In the genomic region with DNA sequence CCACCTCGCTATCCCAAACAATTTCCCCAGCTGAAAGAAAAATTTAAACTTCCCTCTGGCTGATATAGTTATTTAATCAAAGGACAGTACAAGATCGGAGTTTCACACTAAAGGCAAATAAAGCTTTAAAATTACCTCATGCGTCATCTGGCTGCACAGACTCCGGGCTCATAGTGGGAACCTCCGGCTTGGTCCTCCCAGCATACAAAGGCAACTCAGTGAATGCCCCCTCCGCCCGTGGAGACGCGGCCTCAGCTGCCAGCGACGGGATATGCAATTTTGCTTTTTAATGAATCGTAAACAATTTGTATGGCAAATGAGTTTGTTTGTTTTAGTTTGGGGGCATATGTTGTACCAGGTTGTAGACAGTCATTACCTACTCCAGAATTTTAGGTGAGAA, we compare ENCODE assay signal across 24 cellular contexts.
DNase-seq lines count a peak whose midpoint lies in the region; ATAC-seq, FAIRE-seq and TF ChIP-seq lines count a peak whose summit lies in the region.
"Had no signal": no experiment of that assay in that cellular context is flagged by ENCODE, and none has a peak within 500 bp of the region (broad histone marks: within the 10 kb centered on the region; RNA-seq: fewer than 3 reads in every experiment).

No MANE protein-coding gene starts in this region.

- ATAC-seq in mucosa of descending colon (peak; percentile 60), HG03439 (IDR thresholded peaks at IDR 0.05; ENCODE audit: unreplicated experiment) (no peak)

- no peaks in the 10 kb centered on the region for H3K9me3 ChIP-seq in mucosa of descending colon
- H3K9me3 ChIP-seq: esophagus squamous epithelium, sigmoid colon, upper lobe of left lung had no signal

- TF ChIP-seq CTCF in mucosa of descending colon (IDR thresholded peaks at IDR 0.05) = no peak

- TF ChIP-seq POLR2A in GM12891 (IDR thresholded peaks at IDR 0.05; ENCODE audit: low read depth, low read length) = no peak

- DNase-seq in HEK293T (ENCODE audit: extremely low spot score) = peak; percentile 43
- peak; percentile 24 for DNase-seq in NCI-H2171 (lab: John Stamatoyannopoulos, UW)
- DNase-seq in astrocyte of the hippocampus (ENCODE audit: low read depth, low spot score) = peak; percentile 28
- DNase-seq in mucosa of descending colon = peak in 1 of 3 donors; percentile 40
- no peak for DNase-seq in NK-92 (lab: John Stamatoyannopoulos, UW; ENCODE audit: unreplicated experiment)
- no peak for DNase-seq in A172 (ENCODE audit: low spot score)
- no peak for DNase-seq in GM12891 (ENCODE audit: insufficient read length, low spot score)
- DNase-seq: activated naive CD4-positive, alpha-beta T cell treated with anti-CD3 and anti-CD28 coated beads, Interleukin-2, amount 50 U/mL, for 16 hours; CD4-positive, CD25-positive, alpha-beta regulatory T cell; cortex of kidney; esophagus squamous epithelium; H7; Kasumi-1; kidney glomerular epithelial cell; mammary epithelial cell; NCI-H2029 treated with DMSO at 0.1 percent for 48 hours; NCI-H526 treated with DMSO at 0.1 percent for 48 hours; sigmoid colon; stimulated activated CD8-positive, alpha-beta memory T cell treated with anti-CD3 and anti-CD28 coated beads, Interleukin-4, amount 100 ng/mL, for 48 hours; T1000 had no signal

- intact Hi-C loops in mucosa of descending colon (cut with DNase I, micrococcal nuclease) = no loop called here

- H3K36me3 ChIP-seq in mucosa of descending colon (ENCODE audit: low read depth) = no peaks in the 10 kb centered on the region
- H3K36me3 ChIP-seq: cardiac muscle cell, esophagus squamous epithelium, sigmoid colon, upper lobe of left lung had no signal

- peaks cover 9% of the 10 kb centered on the region for H3K4me1 ChIP-seq in mucosa of descending colon (ENCODE audit: low read depth)
- H3K4me1 ChIP-seq: esophagus squamous epithelium, upper lobe of left lung had no signal

- no peak overlapping the region for H3K4me3 ChIP-seq in mucosa of descending colon
- H3K4me3 ChIP-seq: cardiac muscle cell, esophagus squamous epithelium, sigmoid colon, upper lobe of left lung had no signal

- POLR2A ChIA-PET in HEK293T (lab: Yijun Ruan, JAX) = no interaction called here

- no peak for FAIRE-seq in GM12891 (lab: Jason Lieb, UNC)
- FAIRE-seq: D721Med had no signal

- CTCF ChIA-PET in HEK293T (lab: Yijun Ruan, JAX) = interaction anchor here (1.3 kb wide), 1 partner anchor 10 kb away, joined by 4 read pairs; no protein-coding TSS in a partner anchor

TF ChIP-seq in HEK293T, 16 proteins besides CTCF, POLR2A, EP300 and RAD21:
- TF ChIP-seq NFRKB (IDR thresholded peaks at IDR 0.05) (no peak), HDGF (IDR thresholded peaks at IDR 0.05; ENCODE audit: borderline replicate concordance) (no peak), FOXM1 (IDR thresholded peaks at IDR 0.05; ENCODE audit: borderline replicate concordance) (no peak), LEF1 (IDR thresholded peaks at IDR 0.05; ENCODE audit: borderline replicate concordance) (no peak), CTBP1 (IDR thresholded peaks at IDR 0.05; ENCODE audit: borderline replicate concordance) (no peak), TARDBP (IDR thresholded peaks at IDR 0.05) (no peak), ARNT (IDR thresholded peaks at IDR 0.05) (no peak), ZNF384 (IDR thresholded peaks at IDR 0.05) (no peak), SP1 (IDR thresholded peaks at IDR 0.05) (no peak), BHLHE40 (IDR thresholded peaks at IDR 0.05; ENCODE audit: borderline replicate concordance) (no peak), L3MBTL2 (conservative IDR thresholded peaks at IDR 0.05) (no peak), FOXK2 (IDR thresholded peaks at IDR 0.05) (no peak)
- TF ChIP-seq, protein P1, sequence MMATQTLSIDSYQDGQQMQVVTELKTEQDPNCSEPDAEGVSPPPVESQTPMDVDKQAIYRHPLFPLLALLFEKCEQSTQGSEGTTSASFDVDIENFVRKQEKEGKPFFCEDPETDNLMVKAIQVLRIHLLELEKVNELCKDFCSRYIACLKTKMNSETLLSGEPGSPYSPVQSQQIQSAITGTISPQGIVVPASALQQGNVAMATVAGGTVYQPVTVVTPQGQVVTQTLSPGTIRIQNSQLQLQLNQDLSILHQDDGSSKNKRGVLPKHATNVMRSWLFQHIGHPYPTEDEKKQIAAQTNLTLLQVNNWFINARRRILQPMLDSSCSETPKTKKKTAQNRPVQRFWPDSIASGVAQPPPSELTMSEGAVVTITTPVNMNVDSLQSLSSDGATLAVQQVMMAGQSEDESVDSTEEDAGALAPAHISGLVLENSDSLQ (IDR thresholded peaks at IDR 0.05) = no peak

TF ChIP-seq in GM12891, 5 proteins besides CTCF, POLR2A, EP300 and RAD21:
- TF ChIP-seq POLR2AphosphoS5 (IDR thresholded peaks at IDR 0.05; ENCODE audit: low read depth, low read length) (no peak), TAF1 (IDR thresholded peaks at IDR 0.05; ENCODE audit: low read depth, low read length) (no peak), SPI1 (IDR thresholded peaks at IDR 0.05; ENCODE audit: low read depth, low read length) (no peak), POU2F2 (IDR thresholded peaks at IDR 0.05; ENCODE audit: low read depth, low read length) (no peak), PAX5 (IDR thresholded peaks at IDR 0.05; ENCODE audit: insufficient read depth, low read length, severe bottlenecking) (no peak)
TF ChIP-seq in GM12891: peak in this region for 0.

Comparison
In these comparisons a context has a peak if more than half of its experiments do, and no peak if none do; other contexts are left out.
1. DNase-seq: peak in HEK293T (single experiment), NCI-H2171 (single experiment) and astrocyte of the hippocampus (single experiment); none in NK-92 (single experiment), A172 (single experiment) and GM12891 (single experiment).